29 cellular contexts compared by ENCODE assay signal in genomic region chr17:45814622-45815606, GRCh38. TPM values are rescaled to one million over a fixed set of nuclear protein-coding genes. Genes with fewer than 3 reads are reported as not detected.
DNase-seq lines count a peak whose midpoint lies in the region; ATAC-seq and TF ChIP-seq lines count a peak whose summit lies in the region.
"Had no signal": no experiment of that assay in that cellular context is flagged by ENCODE, and none has a peak within 500 bp of the region (broad histone marks: within the 10 kb centered on the region; RNA-seq: fewer than 3 reads in every experiment).

No MANE protein-coding gene starts in this region.

- H3K9me3 Mint-ChIP-seq in natural killer cell = no peaks in the 10 kb centered on the region
- H3K9me3 Mint-ChIP-seq: activated T-helper 2 cell treated with anti-CD3 and anti-CD28 coated beads, Interferon-gamma antibody, Interleukin-2, Interleukin-4, amounts not matched to agents 10 μg/mL and 5 μg/mL and 100 μg/mL, durations not matched to agents 14 hours and 24 hours and 36 hours; memory B cell; T-helper 2 cell treated with Interferon-gamma antibody and Interleukin-4, amounts not matched to agents 5 μg/mL and 100 μg/mL, for 36 hours had no signal

- no peak for TF ChIP-seq CTCF in natural killer cell (IDR thresholded peaks at IDR 0.05)

- DNase-seq in amygdala (lab: John Stamatoyannopoulos, UW) = peak in 32 of 56 donors; percentile 9 to 72 (median 38)
- DNase-seq in cerebellum (ENCODE audit: low spot score) = peak; percentile 84
- DNase-seq in putamen (ENCODE audit: low spot score) = peak; percentile 60
- DNase-seq in activated CD8-positive, alpha-beta memory T cell treated with anti-CD3 and anti-CD28 coated beads, Interleukin-2, amount 50 U/mL, for 4 hours = no peak
- DNase-seq in natural killer cell = no peak
- DNase-seq: activated naive CD4-positive, alpha-beta T cell treated with anti-CD3 and anti-CD28 coated beads, Interleukin-2, amount 50 U/mL, for 16 hours; activated T-cell treated with anti-CD3 and anti-CD28 coated beads for 4 hours; amniotic stem cell; COR-L47; cortex of kidney; erythroblast; HCEC 1CT; Karpas-422; NCI-H1436; NCI-H2081 treated with DMSO at 0.1 percent for 48 hours; NCI-H226; NCI-H526 treated with DMSO at 0.1 percent for 48 hours; SHP77; stimulated activated CD4-positive, alpha-beta T cell treated with anti-CD3 and anti-CD28 coated beads, Interleukin-15, amount 100 ng/mL, for 24 hours; stimulated activated CD4-positive, alpha-beta T cell treated with anti-CD3 and anti-CD28 coated beads, Interleukin-4, amount 100 ng/mL, for 4 hours; trophoblast cell had no signal

- H3K27ac ChIP-seq in layer of hippocampus (ENCODE audit: low read depth, low read length) = peak overlapping the region; percentile 40
- H3K27ac ChIP-seq: BLaER1 treated with 17β-estradiol and CSF1 and Interleukin-3, amounts not matched to agents 10 nM and 100 nM; breast epithelium had no signal

- H3K36me3 Mint-ChIP-seq in natural killer cell = no peaks in the 10 kb centered on the region
- H3K36me3 Mint-ChIP-seq: memory B cell had no signal

- ATAC-seq in GM21381 (IDR thresholded peaks at IDR 0.05; ENCODE audit: unreplicated experiment) (no peak), natural killer cell (no peak)

- H3K27me3 ChIP-seq in layer of hippocampus (ENCODE audit: control insufficient read depth, insufficient read depth, low read length) = no peaks in the 10 kb centered on the region
- H3K27me3 ChIP-seq: BLaER1 treated with 17β-estradiol and CSF1 and Interleukin-3, amounts not matched to agents 10 nM and 100 nM; breast epithelium had no signal

- no peak overlapping the region for H3K4me3 Mint-ChIP-seq in natural killer cell
- H3K4me3 Mint-ChIP-seq: memory B cell; T-helper 2 cell treated with Interferon-gamma antibody and Interleukin-4, amounts not matched to agents 5 μg/mL and 100 μg/mL, for 36 hours had no signal

- H3K4me1 Mint-ChIP-seq in natural killer cell = no peaks in the 10 kb centered on the region
- H3K4me1 Mint-ChIP-seq: memory B cell had no signal

- intact Hi-C loops in natural killer cell (cut with micrococcal nuclease) = no loop called here

- peaks cover 0 to 8% of the 10 kb centered on the region in 2 donors for H3K27me3 Mint-ChIP-seq in natural killer cell (ENCODE audit: low read depth in 2 of 2)

- H3K27ac Mint-ChIP-seq in natural killer cell = no peak overlapping the region
- H3K27ac Mint-ChIP-seq: activated T-helper 2 cell treated with anti-CD3 and anti-CD28 coated beads, Interferon-gamma antibody, Interleukin-2, Interleukin-4, amounts not matched to agents 10 μg/mL and 5 μg/mL and 100 μg/mL, durations not matched to agents 14 hours and 24 hours and 36 hours; memory B cell; progenitor cell of endocrine pancreas; T-helper 2 cell treated with Interferon-gamma antibody and Interleukin-4, amounts not matched to agents 5 μg/mL and 100 μg/mL, for 36 hours had no signal

RNA-seq across cellular contexts. Expression of gene SPPL2C, which starts 29.8 kb away (rescaled TPM):
- total RNA-seq in cerebellum (0.18 TPM), natural killer cell (not detected)
- total RNA-seq: activated T-helper 2 cell treated with anti-CD3 and anti-CD28 coated beads, Interferon-gamma antibody, Interleukin-2, Interleukin-4, amounts not matched to agents 10 μg/mL and 5 μg/mL and 100 μg/mL, durations not matched to agents 14 hours and 24 hours and 36 hours; breast epithelium; progenitor cell of endocrine pancreas had no signal

RNA-seq across cellular contexts. Expression of gene CRHR1, which starts 30.8 kb away (rescaled TPM):
- total RNA-seq in cerebellum = 7.5 TPM
- total RNA-seq in natural killer cell = not detected
- total RNA-seq: activated T-helper 2 cell treated with anti-CD3 and anti-CD28 coated beads, Interferon-gamma antibody, Interleukin-2, Interleukin-4, amounts not matched to agents 10 μg/mL and 5 μg/mL and 100 μg/mL, durations not matched to agents 14 hours and 24 hours and 36 hours; progenitor cell of endocrine pancreas had no signal

Comparison
In these comparisons a context has a peak if more than half of its experiments do, and no peak if none do; other contexts are left out.
1. DNase-seq: peak in amygdala (32 of 56), cerebellum (single experiment) and putamen (single experiment); none in activated CD8-positive, alpha-beta memory T cell treated with anti-CD3 and anti-CD28 coated beads, Interleukin-2, amount 50 U/mL, for 4 hours (single experiment) and natural killer cell (single experiment).